ENCODE assay signal across 1 cellular context in genomic region chr3:43699864-43700263, GRCh38.
TF ChIP-seq lines count a peak whose summit lies in the region.

No MANE protein-coding gene starts in this region.

TF ChIP-seq in H1, 55 proteins besides CTCF, POLR2A, EP300 and RAD21 (continued from another document):
- TF ChIP-seq CHD7 (IDR thresholded peaks at IDR 0.05; ENCODE audit: insufficient replicate concordance, low read length) (no peak), CBX8 (IDR thresholded peaks at IDR 0.05; ENCODE audit: borderline replicate concordance, low read depth, low read length) (no peak), JUND (IDR thresholded peaks at IDR 0.05; ENCODE audit: low read length) (no peak), POLR2AphosphoS5 (IDR thresholded peaks at IDR 0.05; ENCODE audit: low read depth, low read length) (no peak), MAFK (IDR thresholded peaks at IDR 0.05; ENCODE audit: low read depth, low read length) (no peak), SP1 (IDR thresholded peaks at IDR 0.05; ENCODE audit: low read depth, low read length) (no peak)
